12 cellular contexts compared by ENCODE assay signal in the genomic region with DNA sequence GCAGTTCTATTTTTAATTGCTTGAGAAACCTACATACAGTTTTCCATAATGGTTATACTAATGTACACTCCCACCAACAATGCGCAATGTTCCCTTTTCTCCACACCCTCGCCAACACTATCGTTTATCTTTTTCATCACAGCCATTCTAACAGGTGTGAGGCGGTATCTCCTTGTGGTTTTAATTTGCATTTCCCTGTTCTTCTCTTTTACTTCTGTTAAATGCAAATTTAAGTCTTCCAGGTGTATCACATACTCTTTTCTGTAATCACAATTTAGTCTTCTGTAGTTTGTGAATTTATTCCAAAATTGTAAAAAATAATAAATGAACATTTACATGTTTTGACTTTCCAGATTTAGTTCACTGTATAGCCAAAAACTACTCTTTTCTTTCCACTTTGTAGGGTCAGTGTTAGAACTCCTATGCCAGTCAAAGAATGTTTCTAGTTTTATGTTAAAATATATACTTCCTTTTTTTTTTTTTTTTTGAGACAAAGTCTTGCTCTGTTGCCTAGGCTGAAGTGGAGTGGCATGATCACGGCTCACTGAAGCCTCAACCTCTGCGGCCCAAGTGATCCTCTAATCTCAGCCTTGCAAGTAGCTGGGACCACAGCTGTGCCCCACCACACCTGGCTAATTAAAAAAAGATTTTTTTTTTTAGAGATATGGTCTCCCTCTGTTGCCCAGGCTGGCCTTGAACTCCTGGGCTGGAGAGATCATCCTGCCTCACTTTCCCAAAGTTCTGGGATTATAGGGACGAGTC. TPM values are rescaled to one million over a fixed set of nuclear protein-coding genes. Genes with fewer than 3 reads are reported as not detected.
A peak's percentile ranks its signal among the peaks of the same experiment; 100 is the strongest.
DNase-seq lines count a peak whose midpoint lies in the region; ATAC-seq and TF ChIP-seq lines count a peak whose summit lies in the region.
"Had no signal": no experiment of that assay in that cellular context is flagged by ENCODE, and none has a peak within 500 bp of the region (broad histone marks: within the 10 kb centered on the region; RNA-seq: fewer than 3 reads in every experiment).

No MANE protein-coding gene starts in this region.

- DNase-seq in stimulated activated CD4-positive, alpha-beta T cell treated with anti-CD3 and anti-CD28 coated beads, Interleukin-4, amount 100 ng/mL, for 24 hours: no peak
- no peak for DNase-seq in CD8-positive, alpha-beta T cell
- DNase-seq in stimulated activated CD4-positive, alpha-beta T cell treated with anti-CD3 and anti-CD28 coated beads, Interleukin-2, amount 100 ng/mL, for 48 hours: no peak
- DNase-seq in NCI-H345 (lab: John Stamatoyannopoulos, UW): no peak
- DNase-seq: activated CD8-positive, alpha-beta memory T cell treated with anti-CD3 and anti-CD28 coated beads, Interleukin-2, amount 50 U/mL, for 4 hours; kidney had no signal

- H3K4me3 ChIP-seq in OCI-LY3 (ENCODE audit: low read length): peak overlapping the region; percentile 17
- no peak overlapping the region for H3K4me3 ChIP-seq in CD8-positive, alpha-beta T cell (ENCODE audit: low read depth, low read length)
- H3K4me3 ChIP-seq: suprapubic skin had no signal

- H3K27ac ChIP-seq in OCI-LY3 (ENCODE audit: low read length): peak overlapping the region; percentile 77
- no peak overlapping the region for H3K27ac ChIP-seq in CD8-positive, alpha-beta T cell (ENCODE audit: low read depth, low read length)
- H3K27ac ChIP-seq: suprapubic skin had no signal

- peaks cover 19% of the 10 kb centered on the region for H3K9me3 ChIP-seq in OCI-LY3 (ENCODE audit: insufficient read depth, low read length)
- no peaks in the 10 kb centered on the region for H3K9me3 ChIP-seq in CD8-positive, alpha-beta T cell (ENCODE audit: low read length)
- H3K9me3 ChIP-seq: suprapubic skin had no signal

- POLR2A ChIA-PET in CD8-positive, alpha-beta T cell (lab: Charles Lee): no interaction called here

- H3K9me3 Mint-ChIP-seq in CD8-positive, alpha-beta T cell: no peaks in the 10 kb centered on the region

- H3K27ac Mint-ChIP-seq in CD8-positive, alpha-beta T cell: no peak overlapping the region
- H3K27ac Mint-ChIP-seq: brain had no signal

- intact Hi-C loops in CD8-positive, alpha-beta T cell (cut with DNase I, micrococcal nuclease): loop anchor here in 1 of 2 experiments (10.0 kb wide), 2 partner anchors 1075 to 1335 kb away; no protein-coding TSS in a partner anchor

- no peak overlapping the region for H3K4me3 Mint-ChIP-seq in CD8-positive, alpha-beta T cell
- H3K4me3 Mint-ChIP-seq: brain had no signal

- H3K4me2 ChIP-seq in OCI-LY3 (ENCODE audit: low read length): peak overlapping the region; percentile 51

- H3K9ac ChIP-seq in OCI-LY3 (ENCODE audit: low read length): peak overlapping the region; percentile 36; the same call in 1 of the 2 replicates

- H3K36me3 Mint-ChIP-seq in CD8-positive, alpha-beta T cell: peaks cover 1% of the 10 kb centered on the region

- no peaks in the 10 kb centered on the region for H3K36me3 ChIP-seq in OCI-LY3 (replicated peaks; ENCODE audit: low read depth, low read length)
- H3K36me3 ChIP-seq in CD8-positive, alpha-beta T cell (ENCODE audit: insufficient read depth, low read length): no peaks in the 10 kb centered on the region
- H3K36me3 ChIP-seq: suprapubic skin had no signal

- H3K4me1 Mint-ChIP-seq in CD8-positive, alpha-beta T cell (ENCODE audit: low read depth): peaks cover 4% of the 10 kb centered on the region

- CTCF ChIA-PET in CD8-positive, alpha-beta T cell (lab: Charles Lee): no interaction called here

- H4K20me1 ChIP-seq in OCI-LY3 (ENCODE audit: insufficient read depth, low read length): no peaks in the 10 kb centered on the region

- H3K79me2 ChIP-seq in OCI-LY3 (ENCODE audit: low read length): no peaks in the 10 kb centered on the region

- ATAC-seq in GM18502 (IDR thresholded peaks at IDR 0.05; ENCODE audit: poor library complexity, unreplicated experiment): peak; percentile 79
- peak; percentile 85 for ATAC-seq in GM21423 (IDR thresholded peaks at IDR 0.05; ENCODE audit: unreplicated experiment)
- ATAC-seq in HG03060 (IDR thresholded peaks at IDR 0.05; ENCODE audit: low read depth, unreplicated experiment): peak; percentile 51
- no peak for ATAC-seq in CD8-positive, alpha-beta T cell

- H3K4me1 ChIP-seq in OCI-LY3 (ENCODE audit: low read length): peaks cover 67% of the 10 kb centered on the region
- no peaks in the 10 kb centered on the region for H3K4me1 ChIP-seq in CD8-positive, alpha-beta T cell (ENCODE audit: insufficient read depth, low read length)

- H2AFZ ChIP-seq in OCI-LY3 (ENCODE audit: low read depth, low read length): no peak overlapping the region

- H3K27me3 ChIP-seq in OCI-LY3 (ENCODE audit: low read depth, low read length): no peaks in the 10 kb centered on the region
- H3K27me3 ChIP-seq in CD8-positive, alpha-beta T cell (ENCODE audit: insufficient read depth, low read length): no peaks in the 10 kb centered on the region
- H3K27me3 ChIP-seq: suprapubic skin had no signal

- TF ChIP-seq CTCF in OCI-LY3 (IDR thresholded peaks at IDR 0.05; ENCODE audit: low read depth, low read length): no peak
- no peak for TF ChIP-seq CTCF in CD8-positive, alpha-beta T cell (IDR thresholded peaks at IDR 0.05)

- H3K27me3 Mint-ChIP-seq in CD8-positive, alpha-beta T cell (ENCODE audit: low read depth): no peaks in the 10 kb centered on the region
- H3K27me3 Mint-ChIP-seq: brain had no signal

RNA-seq across cellular contexts. Expression of a gene that starts 15.4 kb away (rescaled TPM):
- total RNA-seq in CD8-positive, alpha-beta T cell: 10 to 100 TPM; 10.2 to 10.4 TPM
